8 cellular contexts compared by ENCODE assay signal in the genomic region with DNA sequence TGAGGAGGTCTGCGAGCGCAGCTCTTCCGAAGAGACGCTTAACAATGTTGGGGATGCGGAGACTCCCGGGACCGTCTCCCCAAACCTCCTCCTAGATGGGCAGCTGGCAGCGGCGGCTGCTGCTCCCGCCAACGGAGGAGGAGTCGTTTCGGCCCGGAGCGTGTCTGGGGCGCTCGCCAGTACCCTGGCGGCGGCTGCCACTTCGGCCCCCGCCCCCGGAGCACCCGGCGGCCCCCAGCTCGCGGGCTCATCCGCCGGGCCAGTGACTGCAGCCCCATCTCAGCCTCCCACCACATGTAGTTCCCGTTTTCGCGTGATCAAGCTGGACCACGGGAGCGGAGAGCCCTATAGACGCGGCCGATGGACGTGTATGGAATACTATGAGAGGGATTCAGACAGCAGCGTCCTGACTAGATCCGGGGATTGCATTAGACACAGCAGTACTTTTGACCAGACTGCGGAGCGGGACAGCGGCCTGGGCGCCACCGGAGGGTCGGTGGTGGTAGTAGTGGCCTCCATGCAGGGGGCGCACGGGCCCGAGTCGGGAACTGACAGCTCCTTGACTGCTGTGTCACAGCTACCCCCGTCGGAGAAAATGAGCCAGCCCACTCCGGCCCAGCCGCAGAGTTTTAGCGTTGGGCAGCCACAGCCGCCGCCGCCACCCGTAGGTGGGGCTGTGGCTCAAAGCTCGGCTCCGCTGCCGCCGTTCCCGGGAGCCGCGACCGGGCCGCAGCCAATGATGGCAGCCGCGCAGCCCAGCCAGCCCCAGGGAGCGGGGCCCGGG. TPM values are rescaled to one million over a fixed set of nuclear protein-coding genes. Genes with fewer than 3 reads are reported as not detected.
DNase-seq lines count a peak whose midpoint lies in the region; ATAC-seq and TF ChIP-seq lines count a peak whose summit lies in the region.

No MANE protein-coding gene starts in this region.

- peak; percentile 28 for ATAC-seq in GM19043 (IDR thresholded peaks at IDR 0.05; ENCODE audit: low read depth, unreplicated experiment)
- ATAC-seq in HG03460 (IDR thresholded peaks at IDR 0.05; ENCODE audit: unreplicated experiment): peak; percentile 35

- peaks cover 38% of the 10 kb centered on the region for H3K36me3 Mint-ChIP-seq in activated T-helper 2 cell treated with anti-CD3 and anti-CD28 coated beads, Interferon-gamma antibody, Interleukin-2, Interleukin-4, amounts not matched to agents 10 μg/mL and 5 μg/mL and 100 μg/mL, durations not matched to agents 14 hours and 24 hours and 36 hours (ENCODE audit: low read depth)
- H3K36me3 Mint-ChIP-seq in nephron progenitor cell (ENCODE audit: low read depth): peaks cover 21% of the 10 kb centered on the region

- H3K4me1 Mint-ChIP-seq in activated T-helper 2 cell treated with anti-CD3 and anti-CD28 coated beads, Interferon-gamma antibody, Interleukin-2, Interleukin-4, amounts not matched to agents 10 μg/mL and 5 μg/mL and 100 μg/mL, durations not matched to agents 14 hours and 24 hours and 36 hours (ENCODE audit: low read depth): peaks cover 39% of the 10 kb centered on the region
- peaks cover 50% of the 10 kb centered on the region for H3K4me1 Mint-ChIP-seq in nephron progenitor cell

- DNase-seq in OCI-M2 (lab: John Stamatoyannopoulos, UW; ENCODE audit: unreplicated experiment) (peak; percentile 42), fibroblast of the aortic adventitia (ENCODE audit: low read depth) (peak; percentile 53), nephron progenitor cell (peak; percentile 78), substantia nigra (lab: John Stamatoyannopoulos, UW) (peak; percentile 13 to 93 (median 74))
- DNase-seq in activated T-helper 2 cell treated with anti-CD3 and anti-CD28 coated beads, Interferon-gamma antibody, Interleukin-2, Interleukin-4, amounts not matched to agents 10 μg/mL and 5 μg/mL and 100 μg/mL, durations not matched to agents 14 hours and 24 hours and 36 hours (ENCODE audit: low spot score): peak; percentile 64

- no peaks in the 10 kb centered on the region for H3K9me3 Mint-ChIP-seq in activated T-helper 2 cell treated with anti-CD3 and anti-CD28 coated beads, Interferon-gamma antibody, Interleukin-2, Interleukin-4, amounts not matched to agents 10 μg/mL and 5 μg/mL and 100 μg/mL, durations not matched to agents 14 hours and 24 hours and 36 hours
- H3K9me3 Mint-ChIP-seq in nephron progenitor cell: no peaks in the 10 kb centered on the region

- peak overlapping the region; percentile 99 for H3K27ac ChIP-seq in C4-2B
- peak overlapping the region; percentile 97 for H3K27ac ChIP-seq in substantia nigra (ENCODE audit: low read depth, low read length, poor library complexity, severe bottlenecking)

- peaks cover 4% of the 10 kb centered on the region for H3K27me3 Mint-ChIP-seq in activated T-helper 2 cell treated with anti-CD3 and anti-CD28 coated beads, Interferon-gamma antibody, Interleukin-2, Interleukin-4, amounts not matched to agents 10 μg/mL and 5 μg/mL and 100 μg/mL, durations not matched to agents 14 hours and 24 hours and 36 hours (ENCODE audit: low read depth)
- H3K27me3 Mint-ChIP-seq in nephron progenitor cell (ENCODE audit: low read depth, poor library complexity): peaks cover 5% of the 10 kb centered on the region

- intact Hi-C loops in activated T-helper 2 cell treated with anti-CD3 and anti-CD28 coated beads, Interferon-gamma antibody, Interleukin-2, Interleukin-4, amounts not matched to agents 10 μg/mL and 5 μg/mL and 100 μg/mL, durations not matched to agents 14 hours and 24 hours and 36 hours (cut with micrococcal nuclease): loop anchor here (2.0 to 10.0 kb wide), 9 partner anchors 38 to 895 kb away; a partner anchor contains a TSS

- TF ChIP-seq CTCF in C4-2B (conservative IDR thresholded peaks at IDR 0.05) (peak; percentile 81), fibroblast of the aortic adventitia (IDR thresholded peaks at IDR 0.05; ENCODE audit: insufficient read depth, low read length) (peak; percentile 35), nephron progenitor cell (IDR thresholded peaks at IDR 0.05) (peak; percentile 22)

- H3K4me3 Mint-ChIP-seq in activated T-helper 2 cell treated with anti-CD3 and anti-CD28 coated beads, Interferon-gamma antibody, Interleukin-2, Interleukin-4, amounts not matched to agents 10 μg/mL and 5 μg/mL and 100 μg/mL, durations not matched to agents 14 hours and 24 hours and 36 hours (ENCODE audit: low read depth): peak overlapping the region; percentile 93
- H3K4me3 Mint-ChIP-seq in nephron progenitor cell: peak overlapping the region; percentile 91

- H3K4me3 ChIP-seq in fibroblast of the aortic adventitia (ENCODE audit: low read depth, low read length): peak overlapping the region; percentile 99

- H3K27ac Mint-ChIP-seq in activated T-helper 2 cell treated with anti-CD3 and anti-CD28 coated beads, Interferon-gamma antibody, Interleukin-2, Interleukin-4, amounts not matched to agents 10 μg/mL and 5 μg/mL and 100 μg/mL, durations not matched to agents 14 hours and 24 hours and 36 hours: peak overlapping the region; percentile 90
- H3K27ac Mint-ChIP-seq in nephron progenitor cell: peak overlapping the region; percentile 99

RNA-seq across cellular contexts. Expression of a gene that starts 1.6 kb away (rescaled TPM):
- total RNA-seq in activated T-helper 2 cell treated with anti-CD3 and anti-CD28 coated beads, Interferon-gamma antibody, Interleukin-2, Interleukin-4, amounts not matched to agents 10 μg/mL and 5 μg/mL and 100 μg/mL, durations not matched to agents 14 hours and 24 hours and 36 hours: 20.3 and 21.3 TPM in 2 replicates
- total RNA-seq in fibroblast of the aortic adventitia (ENCODE audit: low replicate concordance): 10.3 and 15.4 TPM in 2 replicates

Comparison
In these comparisons a context has a peak if more than half of its experiments do, and no peak if none do; other contexts are left out.
1. Peak in every context shown above with its lines: DNase-seq, ATAC-seq, H3K4me3 ChIP-seq and H3K27ac ChIP-seq.
2. CTCF ChIP-seq: peak in every context shown above with its lines; median percentile 81 in C4-2B; 35 in fibroblast of the aortic adventitia; 22 in nephron progenitor cell.